Comparison of ENCODE assay signal across 18 cellular contexts in the genomic region with DNA sequence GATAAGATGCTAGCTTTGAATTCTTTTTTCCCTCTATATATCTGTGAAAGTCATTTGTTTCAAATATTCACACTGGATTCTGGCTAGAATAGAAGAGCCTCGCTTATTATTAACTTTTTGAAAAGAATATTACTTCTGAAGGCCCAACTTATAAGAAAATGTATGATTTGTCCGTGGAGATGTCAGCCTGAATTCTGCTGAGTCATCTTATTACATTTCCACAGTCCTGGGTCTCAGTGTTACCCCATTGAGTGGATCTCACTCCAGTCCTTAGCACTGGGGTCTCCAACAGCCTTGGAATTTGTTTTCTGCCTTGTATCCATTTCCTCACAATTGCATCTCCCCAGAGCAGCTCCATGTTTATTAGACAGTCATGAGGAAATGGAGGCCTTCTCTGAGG.
DNase-seq lines count a peak whose midpoint lies in the region; ATAC-seq and TF ChIP-seq lines count a peak whose summit lies in the region.
"Had no signal": no experiment of that assay in that cellular context is flagged by ENCODE, and none has a peak within 500 bp of the region (broad histone marks: within the 10 kb centered on the region; RNA-seq: fewer than 3 reads in every experiment).

No MANE protein-coding gene starts in this region.

- no peak for ATAC-seq in activated CD8-positive, alpha-beta T cell treated with anti-CD3 and anti-CD28 coated beads for 36 hours
- ATAC-seq in GM21360 (IDR thresholded peaks at IDR 0.05; ENCODE audit: unreplicated experiment): no peak
- no peak for ATAC-seq in left colon
- ATAC-seq: activated CD4-positive, CD25-positive, alpha-beta regulatory T cell treated with anti-CD3 and anti-CD28 coated beads, Interleukin-2, amount 50 U/mL, for 24 hours; activated naive CD4-positive, alpha-beta T cell treated with anti-CD3 and anti-CD28 coated beads, Interleukin-2, amount 50 U/mL, for 72 hours; body of pancreas had no signal

- peaks cover 6% of the 10 kb centered on the region for H3K9me3 Mint-ChIP-seq in activated naive CD4-positive, alpha-beta T cell treated with anti-CD3 and anti-CD28 coated beads, Interleukin-2, amount 50 U/mL, for 24 hours
- H3K9me3 Mint-ChIP-seq in activated CD8-positive, alpha-beta T cell treated with anti-CD3 and anti-CD28 coated beads for 36 hours: peaks cover 6% of the 10 kb centered on the region
- peaks cover 0 to 1% (median 0%) of the 10 kb centered on the region in 6 donors for H3K9me3 Mint-ChIP-seq in immature natural killer cell

- peak overlapping the region; percentile 35 for H3K4me3 Mint-ChIP-seq in activated naive CD4-positive, alpha-beta T cell treated with anti-CD3 and anti-CD28 coated beads, Interleukin-2, amount 50 U/mL, for 24 hours
- H3K4me3 Mint-ChIP-seq in activated CD8-positive, alpha-beta T cell treated with anti-CD3 and anti-CD28 coated beads for 36 hours: no peak overlapping the region
- H3K4me3 Mint-ChIP-seq in immature natural killer cell: peak overlapping the region; percentile 36 to 94 (median 70)
- H3K4me3 Mint-ChIP-seq: memory B cell had no signal

- no peaks in the 10 kb centered on the region for H3K36me3 Mint-ChIP-seq in activated naive CD4-positive, alpha-beta T cell treated with anti-CD3 and anti-CD28 coated beads, Interleukin-2, amount 50 U/mL, for 24 hours
- no peaks in the 10 kb centered on the region for H3K36me3 Mint-ChIP-seq in activated CD8-positive, alpha-beta T cell treated with anti-CD3 and anti-CD28 coated beads for 36 hours (ENCODE audit: low read depth)
- H3K36me3 Mint-ChIP-seq in immature natural killer cell: no peaks in the 10 kb centered on the region
- H3K36me3 Mint-ChIP-seq: memory B cell had no signal

- peaks cover 84% of the 10 kb centered on the region for H3K4me1 Mint-ChIP-seq in activated naive CD4-positive, alpha-beta T cell treated with anti-CD3 and anti-CD28 coated beads, Interleukin-2, amount 50 U/mL, for 24 hours
- H3K4me1 Mint-ChIP-seq in activated CD8-positive, alpha-beta T cell treated with anti-CD3 and anti-CD28 coated beads for 36 hours (ENCODE audit: low read depth): peaks cover 75% of the 10 kb centered on the region
- H3K4me1 Mint-ChIP-seq in immature natural killer cell: peaks cover 84 to 97% of the 10 kb centered on the region in 2 donors
- H3K4me1 Mint-ChIP-seq: memory B cell had no signal

- intact Hi-C loops in activated CD8-positive, alpha-beta T cell treated with anti-CD3 and anti-CD28 coated beads for 36 hours (cut with micrococcal nuclease): no loop called here
- intact Hi-C loops in left colon (cut with DNase I, micrococcal nuclease): no loop called here

- TF ChIP-seq CTCF in activated CD8-positive, alpha-beta T cell treated with anti-CD3 and anti-CD28 coated beads for 36 hours (IDR thresholded peaks at IDR 0.05): no peak

- peak overlapping the region; percentile 46 for H3K27ac Mint-ChIP-seq in activated naive CD4-positive, alpha-beta T cell treated with anti-CD3 and anti-CD28 coated beads, Interleukin-2, amount 50 U/mL, for 24 hours
- peak overlapping the region; percentile 53 for H3K27ac Mint-ChIP-seq in activated CD8-positive, alpha-beta T cell treated with anti-CD3 and anti-CD28 coated beads for 36 hours
- peak overlapping the region; percentile 84 to 97 (median 96) for H3K27ac Mint-ChIP-seq in immature natural killer cell
- H3K27ac Mint-ChIP-seq: memory B cell had no signal

- H3K27me3 Mint-ChIP-seq in activated naive CD4-positive, alpha-beta T cell treated with anti-CD3 and anti-CD28 coated beads, Interleukin-2, amount 50 U/mL, for 24 hours: no peaks in the 10 kb centered on the region
- H3K27me3 Mint-ChIP-seq in activated CD8-positive, alpha-beta T cell treated with anti-CD3 and anti-CD28 coated beads for 36 hours: no peaks in the 10 kb centered on the region
- H3K27me3 Mint-ChIP-seq in immature natural killer cell (ENCODE audit: low read depth in 3 of 3): peaks cover 3 to 9% (median 6%) of the 10 kb centered on the region in 3 donors
- H3K27me3 Mint-ChIP-seq: memory B cell had no signal

- DNase-seq in activated naive CD4-positive, alpha-beta T cell treated with Interleukin-2 at 50 U/mL for 16 hours: no peak
- DNase-seq in activated CD8-positive, alpha-beta T cell treated with anti-CD3 and anti-CD28 coated beads for 36 hours: no peak
- DNase-seq in immature natural killer cell (no peak), ureter (ENCODE audit: low spot score) (no peak), left colon (no peak)
- DNase-seq: body of pancreas; H7; NCI-H1092 treated with DMSO at 0.1 percent for 48 hours; NCI-H510A; posterior cingulate gyrus; RPMI8226; SK-N-SH; stimulated activated CD4-positive, alpha-beta T cell treated with anti-CD3 and anti-CD28 coated beads, Interleukin-2, amount 100 ng/mL, for 24 hours had no signal

- POLR2A ChIA-PET in activated CD8-positive, alpha-beta T cell treated with anti-CD3 and anti-CD28 coated beads for 36 hours (lab: Charles Lee): interaction anchor here (0.7 to 1.9 kb wide), 3 partner anchors 12 to 838 kb away, joined by 3 to 4 read pairs (median 3); no protein-coding TSS in a partner anchor

- CTCF ChIA-PET in activated CD8-positive, alpha-beta T cell treated with anti-CD3 and anti-CD28 coated beads for 36 hours (lab: Charles Lee): no interaction called here
